ENCODE assay signal across 8 cellular contexts in genomic region chr20:53738039-53738944, GRCh38.
DNase-seq lines count a peak whose midpoint lies in the region; ATAC-seq, FAIRE-seq and TF ChIP-seq lines count a peak whose summit lies in the region.

No MANE protein-coding gene starts in this region.

- H3K36me3 ChIP-seq in breast epithelium (no peaks in the 10 kb centered on the region), left lung (no peaks in the 10 kb centered on the region), testis (ENCODE audit: low read depth, missing control alignments) (no peaks in the 10 kb centered on the region)

- TF ChIP-seq POLR2A in breast epithelium (IDR thresholded peaks at IDR 0.05) (peak; percentile 14), testis (IDR thresholded peaks at IDR 0.05) (no peak)

- no peaks in the 10 kb centered on the region for H3K9me3 ChIP-seq in breast epithelium
- H3K9me3 ChIP-seq in left lung = no peaks in the 10 kb centered on the region
- no peaks in the 10 kb centered on the region for H3K9me3 ChIP-seq in testis

- no peak for TF ChIP-seq CTCF in breast epithelium (IDR thresholded peaks at IDR 0.05)
- no peak for TF ChIP-seq CTCF in left lung (IDR thresholded peaks at IDR 0.05)
- no peak for TF ChIP-seq CTCF in testis (IDR thresholded peaks at IDR 0.05)

- H3K27ac ChIP-seq in breast epithelium (peak overlapping the region; percentile 53 to 85), left lung (peak overlapping the region; percentile 41 to 77), testis (peak overlapping the region; percentile 0 to 62)

- ATAC-seq in left lung (peak; percentile 93), HG02870 (IDR thresholded peaks at IDR 0.05; ENCODE audit: unreplicated experiment) (no peak), GM21529 (IDR thresholded peaks at IDR 0.05; ENCODE audit: unreplicated experiment) (no peak), HG03095 (IDR thresholded peaks at IDR 0.05; ENCODE audit: unreplicated experiment) (no peak)

- H3K4me3 ChIP-seq in breast epithelium = peak overlapping the region; percentile 2 to 29 (median 16)
- H3K4me3 ChIP-seq in left lung = no peak overlapping the region
- H3K4me3 ChIP-seq in testis = peak overlapping the region in 1 of 2 donors; percentile 15

- DNase-seq in NCI-H2171 treated with DMSO at 0.1 percent for 48 hours (lab: John Stamatoyannopoulos, UW) (peak; percentile 98), breast epithelium (ENCODE audit: low spot score in 2 of 2) (peak; percentile 70 to 84), left lung (peak; percentile 75 to 78), testis (peak; percentile 79)

- peak; percentile 96 for FAIRE-seq in G401.6 (lab: Jason Lieb, UNC)

- H3K4me1 ChIP-seq in breast epithelium = peaks cover 0 to 8% of the 10 kb centered on the region in 2 donors
- H3K4me1 ChIP-seq in left lung = peaks cover 26 to 64% of the 10 kb centered on the region in 2 donors
- peaks cover 32% of the 10 kb centered on the region for H3K4me1 ChIP-seq in testis

- intact Hi-C loops in breast epithelium (cut with DNase I; ENCODE audit: low total_unique reads) = no loop called here
- intact Hi-C loops in left lung (cut with DNase I) = no loop called here
- intact Hi-C loops in testis (cut with DNase I; ENCODE audit: low total_unique reads) = no loop called here

- H3K27me3 ChIP-seq in breast epithelium (no peaks in the 10 kb centered on the region), left lung (peaks cover 0 to 41% of the 10 kb centered on the region in 2 donors), testis (no peaks in the 10 kb centered on the region)

- WGBS in testis, 2 donors = 21 to 33% methylated on average over 26 of the region's 26 CpGs

Comparison
In these comparisons a context has a peak if more than half of its experiments do, and no peak if none do; other contexts are left out.
1. H3K4me3 ChIP-seq: peak in breast epithelium (3 of 3); none in left lung (0 of 2).
2. Peak in every context shown above with its lines, with median percentiles within 50 percentile points of each other: DNase-seq and H3K27ac ChIP-seq.